In genomic region chr1:235002706-235003300, GRCh38 we compare ENCODE assay signal across 1 cellular context.
TF ChIP-seq lines count a peak whose summit lies in the region.

No MANE protein-coding gene starts in this region.

TF ChIP-seq in K562, 482 proteins besides CTCF, POLR2A, EP300 and RAD21 (continued from another document):
- TF ChIP-seq ZMIZ1 (IDR thresholded peaks at IDR 0.05; ENCODE audit: low read depth in 2 of 2, low read length in 2 of 2) = no peak
